Comparison of ENCODE assay signal across 18 cellular contexts in genomic region chr17:75440738-75441448, GRCh38. TPM values are rescaled to one million over a fixed set of nuclear protein-coding genes. Genes with fewer than 3 reads are reported as not detected.
DNase-seq lines count a peak whose midpoint lies in the region; ATAC-seq and TF ChIP-seq lines count a peak whose summit lies in the region.
"Had no signal": no experiment of that assay in that cellular context is flagged by ENCODE, and none has a peak within 500 bp of the region (broad histone marks: within the 10 kb centered on the region; RNA-seq: fewer than 3 reads in every experiment).

No MANE protein-coding gene starts in this region.

- peak; percentile 67 for ATAC-seq in Right ventricle myocardium superior (ENCODE audit: poor library complexity)
- ATAC-seq in gastroesophageal sphincter, result no peak
- no peak for ATAC-seq in lung (ENCODE audit: insufficient read depth, low FRiP score)
- peak in 1 of 2 donors; percentile 41 for ATAC-seq in upper lobe of left lung (ENCODE audit: low FRiP score in 2 of 2)
- ATAC-seq: activated T-cell treated with anti-CD3 and anti-CD28 coated beads, Interleukin-2, amount 50 U/mL, for 4 hours; stimulated activated effector memory CD8-positive, alpha-beta T cell treated with anti-CD3 and anti-CD28 coated beads, Interleukin-12 subunit alpha, Interleukin-12 subunit beta, amount 100 ng/mL, for 72 hours had no signal

- TF ChIP-seq CTCF in gastroesophageal sphincter (IDR thresholded peaks at IDR 0.05), result no peak
- TF ChIP-seq CTCF in lung (IDR thresholded peaks at IDR 0.05; ENCODE audit: control extremely low read depth, extremely low read depth), result no peak
- no peak for TF ChIP-seq CTCF in upper lobe of left lung (IDR thresholded peaks at IDR 0.05)

- H3K36me3 ChIP-seq in gastroesophageal sphincter (no peaks in the 10 kb centered on the region), lung (ENCODE audit: control insufficient read depth in 2 of 2, insufficient read depth in 2 of 2, low read length in 2 of 2) (no peaks in the 10 kb centered on the region), upper lobe of left lung (no peaks in the 10 kb centered on the region)

- intact Hi-C loops in Right ventricle myocardium superior (cut with DNase I), result no loop called here
- intact Hi-C loops in cardiac septum (cut with DNase I), result loop anchor here (5.0 kb wide), 1 partner anchor 71 kb away; no protein-coding TSS in a partner anchor

- no peak for TF ChIP-seq POLR2A in gastroesophageal sphincter (IDR thresholded peaks at IDR 0.05)
- TF ChIP-seq POLR2A in upper lobe of left lung (IDR thresholded peaks at IDR 0.05), result no peak

- H3K27ac ChIP-seq in gastroesophageal sphincter, result peak overlapping the region in 3 of 4 donors; percentile 52 to 86 (median 78)
- peak overlapping the region; percentile 11 to 29 for H3K27ac ChIP-seq in lung (ENCODE audit: low read depth in 1 of 2, low read length in 1 of 2)
- peak overlapping the region; percentile 37 to 83 (median 71) for H3K27ac ChIP-seq in upper lobe of left lung
- H3K27ac ChIP-seq: C4-2B had no signal

- no peak for DNase-seq in Right ventricle myocardium superior
- DNase-seq in cardiac septum (ENCODE audit: low spot score), result no peak
- DNase-seq in lung (ENCODE audit: low spot score), result no peak
- DNase-seq in upper lobe of left lung, result no peak
- DNase-seq in NCI-H82 treated with DMSO at 0.1 percent for 48 hours (lab: John Stamatoyannopoulos, UW; ENCODE audit: unreplicated experiment), result no peak
- no peak for DNase-seq in SW480 (ENCODE audit: low spot score)
- no peak for DNase-seq in NCI-H2029 (lab: John Stamatoyannopoulos, UW)
- DNase-seq: 8988T; activated CD4-positive, alpha-beta T cell treated with anti-CD3 and anti-CD28 coated beads, Interleukin-2, amount 50 U/mL, for 4 hours; activated T-cell treated with anti-CD3 and anti-CD28 coated beads, Interleukin-2, amount 50 U/mL, for 4 hours; DMS79; HFFc6; NCI-H2081 treated with DMSO at 0.1 percent for 48 hours; NCI-H526 treated with DMSO at 0.1 percent for 48 hours; occipital lobe had no signal

- H3K4me3 ChIP-seq in gastroesophageal sphincter, result no peak overlapping the region
- no peak overlapping the region for H3K4me3 ChIP-seq in lung
- H3K4me3 ChIP-seq in upper lobe of left lung, result no peak overlapping the region

- 55 to 60% methylated on average over 10 of the region's 10 CpGs for WGBS in gastroesophageal sphincter (ENCODE audit: low coverage in 1 of 2), 2 donors
- 58 to 68% methylated on average over 10 of the region's 10 CpGs for WGBS in lung, 2 donors
- 46 to 62% methylated on average over 10 of the region's 10 CpGs for WGBS in upper lobe of left lung, 2 donors

- H3K27me3 ChIP-seq in gastroesophageal sphincter, result no peaks in the 10 kb centered on the region
- no peaks in the 10 kb centered on the region for H3K27me3 ChIP-seq in lung (ENCODE audit: control insufficient read depth, insufficient read depth)
- no peaks in the 10 kb centered on the region for H3K27me3 ChIP-seq in upper lobe of left lung

- H3K9me3 ChIP-seq in gastroesophageal sphincter (no peaks in the 10 kb centered on the region), lung (ENCODE audit: control insufficient read depth in 2 of 2, insufficient read depth in 1 of 2, low read length in 1 of 2) (no peaks in the 10 kb centered on the region), upper lobe of left lung (no peaks in the 10 kb centered on the region)

- H3K4me1 ChIP-seq in gastroesophageal sphincter (peaks cover 0 to 24% (median 3%) of the 10 kb centered on the region in 3 donors), lung (ENCODE audit: control insufficient read depth in 2 of 2, insufficient read depth in 2 of 2, low read length in 2 of 2) (peaks cover 3 to 7% of the 10 kb centered on the region in 2 donors), upper lobe of left lung (peaks cover 11 to 30% (median 19%) of the 10 kb centered on the region in 4 donors)

- TF ChIP-seq EP300 in gastroesophageal sphincter (IDR thresholded peaks at IDR 0.05), result no peak
- TF ChIP-seq EP300 in upper lobe of left lung (IDR thresholded peaks at IDR 0.05), result peak in 3 of 4 donors; percentile 76 to 93 (median 87)

RNA-seq across cellular contexts. Expression of gene TMEM94, which starts 15.5 kb away (rescaled TPM):
- total RNA-seq in Right ventricle myocardium superior (38.0 TPM), cardiac septum (56.6 TPM), gastroesophageal sphincter (10 to 100 TPM; 31.0 to 50.3 (median 42.8) TPM), lung (10 to 100 TPM; 60.2 to 82.3 TPM), upper lobe of left lung (100 to 1,000 TPM in 2 of 6 donors, 10 to 100 TPM in 4; 62.3 to 320 (median 90.5) TPM)
- polyA plus RNA-seq in lung, result 10 to 100 TPM; 40.0 to 46.4 TPM

RNA-seq across cellular contexts. Expression of gene GRB2, which starts 35.4 kb away (rescaled TPM):
- total RNA-seq in Right ventricle myocardium superior (53.1 TPM), cardiac septum (57.1 TPM), gastroesophageal sphincter (100 to 1,000 TPM in 2 of 4 donors, 10 to 100 TPM in 2; 80.6 to 113 (median 97.6) TPM), lung (100 to 1,000 TPM in 1 of 2 donors, 10 to 100 TPM in 1; 77.1 to 151 TPM), upper lobe of left lung (100 to 1,000 TPM; 103 to 168 (median 151) TPM)
- 100 to 1,000 TPM in 1 of 2 donors, 10 to 100 TPM in 1; 51.0 to 198 TPM for polyA plus RNA-seq in lung

Comparison
In these comparisons a context has a peak if more than half of its experiments do, and no peak if none do; other contexts are left out.
1. H3K27ac ChIP-seq: peak in every context shown above with its lines; median percentile 78 in gastroesophageal sphincter; 71 in upper lobe of left lung; 20 in lung.